18 cellular contexts compared by ENCODE assay signal in the genomic region with DNA sequence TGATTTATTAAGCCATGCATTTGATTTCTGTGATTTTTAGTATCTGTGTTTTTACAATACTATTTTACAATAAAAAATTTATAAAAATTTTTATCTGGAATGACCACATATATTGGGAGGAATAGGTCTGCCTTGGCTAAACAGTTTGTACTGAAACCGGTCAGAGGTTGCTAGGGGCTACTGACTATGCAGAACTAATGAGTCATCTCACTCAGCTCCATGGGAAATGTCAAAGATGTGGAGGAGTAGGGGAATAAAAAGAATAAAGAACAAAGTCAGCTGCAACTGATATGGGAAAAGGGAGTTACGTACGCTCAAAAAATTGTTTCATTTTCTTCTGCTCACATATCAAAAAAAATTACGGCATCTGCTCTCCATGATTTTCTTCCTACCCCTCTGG. TPM values are rescaled to one million over a fixed set of nuclear protein-coding genes. Genes with fewer than 3 reads are reported as not detected.
DNase-seq lines count a peak whose midpoint lies in the region; ATAC-seq, FAIRE-seq and TF ChIP-seq lines count a peak whose summit lies in the region.
"Had no signal": no experiment of that assay in that cellular context is flagged by ENCODE, and none has a peak within 500 bp of the region (broad histone marks: within the 10 kb centered on the region; RNA-seq: fewer than 3 reads in every experiment).

No MANE protein-coding gene starts in this region.

- no peaks in the 10 kb centered on the region for H3K4me1 ChIP-seq in body of pancreas
- no peaks in the 10 kb centered on the region for H3K4me1 ChIP-seq in skeletal muscle satellite cell (ENCODE audit: control insufficient read depth, insufficient read depth, low read length)
- H3K4me1 ChIP-seq: BLaER1 treated with 17β-estradiol and CSF1 and Interleukin-3, amounts not matched to agents 10 nM and 100 nM; upper lobe of left lung had no signal

- 24 to 47% methylated on average over 4 of the region's 4 CpGs for WGBS in body of pancreas, 2 donors

- no peak for TF ChIP-seq CTCF in body of pancreas (IDR thresholded peaks at IDR 0.05)

- no peak for FAIRE-seq in frontal cortex (lab: Jason Lieb, UNC)

- peak; percentile 99 for ATAC-seq in body of pancreas

- no peak overlapping the region for H3K4me3 ChIP-seq in body of pancreas
- no peak overlapping the region for H3K4me3 ChIP-seq in skeletal muscle satellite cell (ENCODE audit: low read length)
- H3K4me3 ChIP-seq: BLaER1 treated with 17β-estradiol and CSF1 and Interleukin-3, amounts not matched to agents 10 nM and 100 nM; upper lobe of left lung had no signal

- H3K27me3 ChIP-seq in body of pancreas (no peaks in the 10 kb centered on the region), skeletal muscle satellite cell (ENCODE audit: control insufficient read depth, insufficient read depth, low read length) (peaks cover 11% of the 10 kb centered on the region)
- H3K27me3 ChIP-seq: upper lobe of left lung had no signal

- DNase-seq in LHCN-M2 (ENCODE audit: low read depth) (peak; percentile 83), body of pancreas (peak; percentile 36 to 77 (median 56)), iris pigment epithelial cell (ENCODE audit: low read depth) (peak; percentile 63), frontal cortex (ENCODE audit: low spot score in 2 of 2) (no peak), Ammon's horn (ENCODE audit: low spot score) (no peak)
- DNase-seq in stimulated activated CD4-positive, alpha-beta T cell treated with anti-CD3 and anti-CD28 coated beads, Interleukin-1b, Interleukin-23, amount 100 ng/mL, for 48 hours: no peak
- DNase-seq: activated naive CD4-positive, alpha-beta T cell treated with Interleukin-2 at 50 U/mL for 16 hours; cerebellar nuclear complex; midbrain; NK-92 treated with Interleukin-12 subunit alpha and Interleukin-12 subunit beta, amount 100 ng/mL, for 24 hours; posterior cingulate gyrus; SK-N-SH; stimulated activated CD4-positive, alpha-beta T cell treated with anti-CD3 and anti-CD28 coated beads, Interleukin-2, amount 100 ng/mL, for 24 hours; upper lobe of left lung had no signal

- H3K9me3 ChIP-seq in body of pancreas: no peaks in the 10 kb centered on the region
- H3K9me3 ChIP-seq in skeletal muscle satellite cell (replicated peaks; ENCODE audit: low read length): no peaks in the 10 kb centered on the region
- H3K9me3 ChIP-seq: SK-N-SH, upper lobe of left lung had no signal

- H3K4me2 ChIP-seq in skeletal muscle satellite cell (ENCODE audit: low read length): peak overlapping the region; percentile 18
- H3K4me2 ChIP-seq: BLaER1 treated with 17β-estradiol and CSF1 and Interleukin-3, amounts not matched to agents 10 nM and 100 nM; SK-N-SH had no signal

- H3K36me3 ChIP-seq in body of pancreas (replicated peaks in 1 of 2; ENCODE audit: insufficient read depth in 1 of 2, low read depth in 2 of 2): no peaks in the 10 kb centered on the region
- no peaks in the 10 kb centered on the region for H3K36me3 ChIP-seq in skeletal muscle satellite cell (ENCODE audit: insufficient read depth, low read length)
- H3K36me3 ChIP-seq: BLaER1 treated with 17β-estradiol and CSF1 and Interleukin-3, amounts not matched to agents 10 nM and 100 nM; upper lobe of left lung had no signal

- no peak for TF ChIP-seq POLR2A in body of pancreas (IDR thresholded peaks at IDR 0.05)

- peak overlapping the region in 3 of 4 donors; percentile 39 to 66 (median 59) for H3K27ac ChIP-seq in body of pancreas
- H3K27ac ChIP-seq: BLaER1 treated with 17β-estradiol and CSF1 and Interleukin-3, amounts not matched to agents 10 nM and 100 nM; upper lobe of left lung had no signal

- H3K9ac ChIP-seq in skeletal muscle satellite cell (ENCODE audit: low read depth, low read length): no peak overlapping the region
- H3K9ac ChIP-seq: BLaER1 treated with 17β-estradiol and CSF1 and Interleukin-3, amounts not matched to agents 10 nM and 100 nM; SK-N-SH had no signal

- intact Hi-C loops in body of pancreas (cut with DNase I): no loop called here

RNA-seq across cellular contexts. Expression of gene TMEM163, which starts 8.6 kb away (rescaled TPM):
- total RNA-seq in LHCN-M2 (2014; rRNA removed): 0.06 TPM in 2 replicates
- polyA plus RNA-seq in LHCN-M2 (2012): 0.06 TPM
- 10 to 100 TPM; 16.2 to 27.5 TPM for total RNA-seq in body of pancreas
- not detected in 2 replicates for total RNA-seq in skeletal muscle satellite cell (2012; rRNA removed)
- total RNA-seq in frontal cortex: 16.3 TPM
- total RNA-seq: G401, HT-29 had no signal
- polyA plus RNA-seq: SK-N-SH had no signal

Comparison
In these comparisons a context has a peak if more than half of its experiments do, and no peak if none do; other contexts are left out.
1. DNase-seq: peak in LHCN-M2 (single experiment), body of pancreas (4 of 4) and iris pigment epithelial cell (single experiment); none in frontal cortex (0 of 2), Ammon's horn (single experiment) and stimulated activated CD4-positive, alpha-beta T cell treated with anti-CD3 and anti-CD28 coated beads, Interleukin-1b, Interleukin-23, amount 100 ng/mL, for 48 hours (single experiment).
2. RNA of gene TMEM163, which starts 8.6 kb away (total RNA-seq): 16.2 to 27.5 TPM in body of pancreas and 16.3 TPM in frontal cortex (single experiment); 0.06 TPM in LHCN-M2; every median in the first group is over 10 times any median in the second.